Comparison of ENCODE assay signal across 19 cellular contexts in the genomic region with DNA sequence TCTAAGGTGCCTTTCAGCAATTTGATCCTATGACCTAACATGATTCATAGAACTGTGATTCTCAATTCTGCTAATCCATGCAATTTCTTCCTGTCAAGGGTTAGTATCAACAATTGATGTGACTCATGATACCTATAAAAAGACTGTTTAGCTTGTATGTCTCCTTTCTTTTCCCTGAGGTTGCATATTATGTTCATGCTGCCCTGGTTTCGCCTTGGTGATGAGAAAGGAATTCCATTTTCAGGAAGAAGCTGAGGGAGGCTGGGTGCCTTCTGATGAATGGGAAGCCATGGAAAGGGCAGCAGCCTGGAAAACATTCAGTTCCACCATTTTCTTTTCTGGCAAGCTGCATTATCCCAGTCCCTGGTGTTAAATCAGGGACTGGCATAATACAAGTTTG.
A peak's percentile ranks its signal among the peaks of the same experiment; 100 is the strongest.
DNase-seq lines count a peak whose midpoint lies in the region; ATAC-seq, FAIRE-seq and TF ChIP-seq lines count a peak whose summit lies in the region.
"Had no signal": no experiment of that assay in that cellular context is flagged by ENCODE, and none has a peak within 500 bp of the region (broad histone marks: within the 10 kb centered on the region; RNA-seq: fewer than 3 reads in every experiment).

No MANE protein-coding gene starts in this region.

- TF ChIP-seq POLR2A in A549 (IDR thresholded peaks at IDR 0.05; ENCODE audit: low read length) (no peak), IMR-90 (IDR thresholded peaks at IDR 0.05; ENCODE audit: low read depth, low read length) (no peak)

- no peak overlapping the region for H3K18ac ChIP-seq in IMR-90 (ENCODE audit: low read depth, low read length)

- H3K9ac ChIP-seq in IMR-90 (ENCODE audit: low read depth, low read length), result no peak overlapping the region

- in situ Hi-C loops in IMR-90 (cut with MboI; ENCODE audit: low sequenced_read_pairs), result no loop called here

- TF ChIP-seq EP300 in A549 (IDR thresholded peaks at IDR 0.05), result no peak

- no peak overlapping the region; a peak in 1 of 4 replicates for H4K8ac ChIP-seq in IMR-90 (ENCODE audit: low read depth in 2 of 2, low read length in 2 of 2)

- no peaks in the 10 kb centered on the region for H3K36me3 ChIP-seq in IMR-90 (ENCODE audit: control insufficient read depth, insufficient read depth, low read length)
- H3K36me3 ChIP-seq: ascending aorta, SJSA1 had no signal

- no peak overlapping the region for H2BK5ac ChIP-seq in IMR-90 (ENCODE audit: low read depth, low read length, poor library complexity, severe bottlenecking)

- H3K4me2 ChIP-seq in A549 (no peak overlapping the region), IMR-90 (ENCODE audit: low read depth, low read length) (no peak overlapping the region)

- H2BK20ac ChIP-seq in IMR-90 (ENCODE audit: low read depth, low read length), result peak overlapping the region; percentile 78

- TF ChIP-seq CTCF in A549 (IDR thresholded peaks at IDR 0.05) (no peak), IMR-90 (conservative IDR thresholded peaks at IDR 0.05; ENCODE audit: low read depth, low read length) (no peak), choroid plexus epithelial cell (conservative IDR thresholded peaks at IDR 0.05; ENCODE audit: low read depth, low read length) (no peak)

- no peak overlapping the region for H2AK5ac ChIP-seq in IMR-90 (ENCODE audit: low read depth, low read length)

- H3K4me3 ChIP-seq in A549 (no peak overlapping the region), IMR-90 (ENCODE audit: insufficient read depth, low read depth, low read length) (no peak overlapping the region), choroid plexus epithelial cell (ENCODE audit: low read depth, low read length) (no peak overlapping the region)
- H3K4me3 ChIP-seq: ascending aorta, SJSA1 had no signal

- H4K91ac ChIP-seq in IMR-90 (ENCODE audit: insufficient read depth, low read depth, low read length), result no peak overlapping the region

- peak overlapping the region; percentile 69 for H2BK120ac ChIP-seq in IMR-90 (ENCODE audit: low read depth, low read length)

- no peak overlapping the region for H2AK9ac ChIP-seq in IMR-90 (replicated peaks; ENCODE audit: low read depth, low read length, poor library complexity)

- H3K14ac ChIP-seq in IMR-90 (replicated peaks; ENCODE audit: low read depth, low read length), result no peak overlapping the region; the same call in 1 of the 2 replicates

- dilution Hi-C loops in IMR-90 (cut with HindIII; ENCODE audit: low sequenced_read_pairs, unreplicated experiment), result no loop called here

- no peak overlapping the region for H4K5ac ChIP-seq in IMR-90 (ENCODE audit: low read depth, low read length)

- ATAC-seq in A549 (no peak), IMR-90 (ENCODE audit: low read depth) (peak; percentile 24; the same call in 1 of the 2 replicates), GM18511 (IDR thresholded peaks at IDR 0.05; ENCODE audit: unreplicated experiment) (no peak), GM19455 (IDR thresholded peaks at IDR 0.05; ENCODE audit: unreplicated experiment) (no peak), HG02973 (IDR thresholded peaks at IDR 0.05; ENCODE audit: unreplicated experiment) (no peak)

- BruUV-seq in IMR-90 (replicated peaks; lab: Mats Ljungman, UMichigan), result no TSS peak

- H4K20me1 ChIP-seq in IMR-90 (ENCODE audit: insufficient read depth, low read length), result no peaks in the 10 kb centered on the region

- H3K4me1 ChIP-seq in A549 (no peaks in the 10 kb centered on the region), IMR-90 (ENCODE audit: control insufficient read depth, insufficient read depth, low read length) (no peaks in the 10 kb centered on the region; the same call in 1 of the 2 replicates)
- H3K4me1 ChIP-seq: ascending aorta, SJSA1 had no signal

- 25% methylated on average over 1 of the region's 1 CpG for WGBS in A549 (ENCODE audit: missing lambda C conversion rate)
- WGBS in IMR-90 (ENCODE audit: extremely low coverage in 2 of 2, insufficient read length in 1 of 2), 2 experiments, result no CpG with 5 or more reads among the region's 1 CpG

- no peak for TF ChIP-seq RAD21 in A549 (conservative IDR thresholded peaks at IDR 0.05 in 1 of 2, IDR thresholded peaks at IDR 0.05 in 1 of 2)
- TF ChIP-seq RAD21 in IMR-90 (IDR thresholded peaks at IDR 0.05; ENCODE audit: low read length), result no peak

- H3K27ac ChIP-seq in A549 (no peak overlapping the region), IMR-90 (ENCODE audit: insufficient read depth, low read length) (no peak overlapping the region)
- H3K27ac ChIP-seq: ascending aorta, SJSA1 had no signal

- no peak overlapping the region for H3K23ac ChIP-seq in IMR-90 (ENCODE audit: low read depth, low read length)

- H2BK15ac ChIP-seq in IMR-90 (ENCODE audit: low read depth, low read length), result no peak overlapping the region

- DNase-seq in A549 (ENCODE audit: low read depth in 1 of 2, low spot score in 1 of 2) (no peak), IMR-90 (peak; percentile 73), choroid plexus epithelial cell (ENCODE audit: low read depth) (peak; percentile 6), kidney glomerular epithelial cell (lab: John Stamatoyannopoulos, UW) (peak; percentile 65), HPDE6-E6E7 (ENCODE audit: extremely low spot score) (no peak)
- DNase-seq: activated CD8-positive, alpha-beta memory T cell treated with anti-CD3 and anti-CD28 coated beads, Interleukin-2, amount 50 U/mL, for 48 hours; activated naive CD4-positive, alpha-beta T cell; CD4-positive, CD25-positive, alpha-beta regulatory T cell; DND-41; NCI-H1694; NCI-H446 treated with DMSO at 0.1 percent for 48 hours; posterior cingulate gyrus; trophoblast cell had no signal

- intact Hi-C loops in IMR-90 (cut with micrococcal nuclease), result no loop called here

- H3K4ac ChIP-seq in IMR-90 (ENCODE audit: low read depth, low read length), result peak overlapping the region; percentile 39

- H3K9me1 ChIP-seq in IMR-90 (ENCODE audit: insufficient read depth, low read length), result no peaks in the 10 kb centered on the region

- H3K9me3 ChIP-seq in A549, result no peaks in the 10 kb centered on the region
- H3K9me3 ChIP-seq in IMR-90 (ENCODE audit: control insufficient read depth, insufficient read depth, low read length), result no peaks in the 10 kb centered on the region
- H3K9me3 ChIP-seq: ascending aorta, SJSA1 had no signal

- H3K79me1 ChIP-seq in IMR-90 (ENCODE audit: low read depth in 1 of 2, low read length in 2 of 2), result no peaks in the 10 kb centered on the region

- FAIRE-seq in A549 (lab: Jason Lieb, UNC), result no peak
- FAIRE-seq: H1 had no signal

- CTCF ChIA-PET in A549 (lab: Yijun Ruan, JAX) (no interaction called here), IMR-90 (lab: Yijun Ruan, JAX) (interaction anchor here (0.6 to 0.7 kb wide), 3 partner anchors 12 to 42 kb away, joined by 3 read pairs; no protein-coding TSS in a partner anchor)

- no peak overlapping the region for H3K56ac ChIP-seq in IMR-90 (ENCODE audit: extremely low read depth, insufficient read depth, low read length)

- no peak overlapping the region for H2AFZ ChIP-seq in IMR-90 (replicated peaks; ENCODE audit: low read length, poor library complexity)

- no peaks in the 10 kb centered on the region for H3K27me3 ChIP-seq in IMR-90 (ENCODE audit: control insufficient read depth, insufficient read depth, low read length)
- H3K27me3 ChIP-seq: ascending aorta, SJSA1 had no signal

- POLR2A ChIA-PET in A549 (lab: Yijun Ruan, JAX), result no interaction called here
- POLR2A ChIA-PET in IMR-90 (lab: Charles Lee; ENCODE audit: unreplicated experiment), result no interaction called here

TF ChIP-seq in A549, 52 proteins besides CTCF, POLR2A, EP300 and RAD21:
- TF ChIP-seq, protein P1, sequence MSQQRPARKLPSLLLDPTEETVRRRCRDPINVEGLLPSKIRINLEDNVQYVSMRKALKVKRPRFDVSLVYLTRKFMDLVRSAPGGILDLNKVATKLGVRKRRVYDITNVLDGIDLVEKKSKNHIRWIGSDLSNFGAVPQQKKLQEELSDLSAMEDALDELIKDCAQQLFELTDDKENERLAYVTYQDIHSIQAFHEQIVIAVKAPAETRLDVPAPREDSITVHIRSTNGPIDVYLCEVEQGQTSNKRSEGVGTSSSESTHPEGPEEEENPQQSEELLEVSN (IDR thresholded peaks at IDR 0.05; ENCODE audit: borderline replicate concordance, low read depth), result no peak
- TF ChIP-seq JUN (IDR thresholded peaks at IDR 0.05), result no peak
- no peak for TF ChIP-seq PHF8 (IDR thresholded peaks at IDR 0.05; ENCODE audit: borderline replicate concordance, low read depth)
- TF ChIP-seq ZNF302 (CRISPR knock-in tag; IDR thresholded peaks at IDR 0.05), result no peak
- peak; percentile 33 for TF ChIP-seq MAFK (IDR thresholded peaks at IDR 0.05; ENCODE audit: partially characterized antibody)

TF ChIP-seq in IMR-90, 13 proteins besides CTCF, POLR2A, EP300 and RAD21 (continues in another document):
- TF ChIP-seq MAFK (IDR thresholded peaks at IDR 0.05; ENCODE audit: low read depth, low read length) (peak; percentile 87), FOS (IDR thresholded peaks at IDR 0.05; ENCODE audit: low read depth, low read length) (0 out of 2 replicates have a peak, but pooled peaks have one; percentile 24), RFX5 (IDR thresholded peaks at IDR 0.05; ENCODE audit: low read depth, low read length) (no peak), MXI1 (IDR thresholded peaks at IDR 0.05; ENCODE audit: borderline replicate concordance, low read depth, low read length) (no peak), CEBPB (IDR thresholded peaks at IDR 0.05; ENCODE audit: low read depth, low read length) (no peak), SMC3 (IDR thresholded peaks at IDR 0.05; ENCODE audit: low read depth, low read length) (no peak), BHLHE40 (IDR thresholded peaks at IDR 0.05; ENCODE audit: low read depth, low read length) (no peak), RCOR1 (IDR thresholded peaks at IDR 0.05; ENCODE audit: insufficient replicate concordance, low read length) (no peak), CHD1 (IDR thresholded peaks at IDR 0.05; ENCODE audit: low read depth, low read length) (no peak), MAZ (IDR thresholded peaks at IDR 0.05; ENCODE audit: borderline replicate concordance, low read depth, low read length) (no peak)
- TF ChIP-seq, protein P2, sequence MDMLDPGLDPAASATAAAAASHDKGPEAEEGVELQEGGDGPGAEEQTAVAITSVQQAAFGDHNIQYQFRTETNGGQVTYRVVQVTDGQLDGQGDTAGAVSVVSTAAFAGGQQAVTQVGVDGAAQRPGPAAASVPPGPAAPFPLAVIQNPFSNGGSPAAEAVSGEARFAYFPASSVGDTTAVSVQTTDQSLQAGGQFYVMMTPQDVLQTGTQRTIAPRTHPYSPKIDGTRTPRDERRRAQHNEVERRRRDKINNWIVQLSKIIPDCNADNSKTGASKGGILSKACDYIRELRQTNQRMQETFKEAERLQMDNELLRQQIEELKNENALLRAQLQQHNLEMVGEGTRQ (IDR thresholded peaks at IDR 0.05; ENCODE audit: low read depth, low read length), result no peak

Comparison
In these comparisons a context has a peak if more than half of its experiments do, and no peak if none do; other contexts are left out.
1. DNase-seq: peak in IMR-90 (single experiment), choroid plexus epithelial cell (single experiment) and kidney glomerular epithelial cell (single experiment); none in A549 (0 of 2) and HPDE6-E6E7 (single experiment).